24 cellular contexts compared by ENCODE assay signal in genomic region chr6:134047673-134048072, GRCh38. TPM values are rescaled to one million over a fixed set of nuclear protein-coding genes. Genes with fewer than 3 reads are reported as not detected.
A peak's percentile ranks its signal among the peaks of the same experiment; 100 is the strongest.
DNase-seq lines count a peak whose midpoint lies in the region; ATAC-seq and TF ChIP-seq lines count a peak whose summit lies in the region.
"Had no signal": no experiment of that assay in that cellular context is flagged by ENCODE, and none has a peak within 500 bp of the region (broad histone marks: within the 10 kb centered on the region; RNA-seq: fewer than 3 reads in every experiment).

No MANE protein-coding gene starts in this region.

- DNase-seq in Right ventricle myocardium inferior (ENCODE audit: missing footprints), result no peak
- no peak for DNase-seq in right atrium auricular region (ENCODE audit: low spot score)
- DNase-seq in cardiac septum (ENCODE audit: low spot score), result peak; percentile 86
- peak; percentile 41 for DNase-seq in midbrain (lab: John Stamatoyannopoulos, UW)
- no peak for DNase-seq in T-helper 2 cell
- DNase-seq in NCI-H1048 (lab: John Stamatoyannopoulos, UW), result no peak
- DNase-seq in cortex of kidney (lab: John Stamatoyannopoulos, UW), result no peak
- DNase-seq in 8988T, result no peak
- DNase-seq: activated CD4-positive, alpha-beta T cell treated with anti-CD3 and anti-CD28 coated beads for 4 hours; activated naive CD8-positive, alpha-beta T cell treated with anti-CD3 and anti-CD28 coated beads, Interleukin-2, amount 10 ng/mL, durations not matched to agents 7 days and 5 days; AML-193; Calu3; dermis blood vessel endothelial cell; foreskin fibroblast; NCI-H1417 treated with DMSO at 0.1 percent for 48 hours; NCI-H526 treated with DMSO at 0.1 percent for 48 hours; SHP77; stimulated activated CD4-positive, alpha-beta T cell treated with anti-CD3 and anti-CD28 coated beads, Interleukin-2, amount 100 ng/mL, for 48 hours; stimulated activated naive CD8-positive, alpha-beta T cell treated with anti-CD3 and anti-CD28 coated beads, Interleukin-15, Interleukin-2, amounts not matched to agents 100 U/mL and 50 U/mL, for 24 hours; trophoblast cell had no signal

- no peaks in the 10 kb centered on the region for H3K27me3 ChIP-seq in right atrium auricular region

- H3K4me1 ChIP-seq in right atrium auricular region, result peaks cover 0 to 20% of the 10 kb centered on the region in 2 donors

- no peak overlapping the region for H3K4me3 ChIP-seq in right atrium auricular region
- H3K4me3 ChIP-seq: smooth muscle cell had no signal

- no peak overlapping the region for H3K27ac ChIP-seq in right atrium auricular region
- H3K27ac ChIP-seq: 22Rv1 had no signal

- no peaks in the 10 kb centered on the region for H3K9me3 ChIP-seq in right atrium auricular region

- no peaks in the 10 kb centered on the region for H3K36me3 ChIP-seq in right atrium auricular region

- peak; percentile 80 for ATAC-seq in Right ventricle myocardium inferior
- ATAC-seq: activated T-helper 17 cell treated with anti-CD3 and anti-CD28 coated beads, Interleukin-2, amount 50 U/mL, for 72 hours; HCT116; stimulated activated naive CD8-positive, alpha-beta T cell treated with anti-CD3 and anti-CD28 coated beads, Interleukin-15, Interleukin-2, amounts not matched to agents 100 U/mL and 50 U/mL, for 24 hours had no signal

- intact Hi-C loops in Right ventricle myocardium inferior (cut with DNase I), result no loop called here
- intact Hi-C loops in cardiac septum (cut with DNase I), result no loop called here

- no peak for TF ChIP-seq CTCF in right atrium auricular region (IDR thresholded peaks at IDR 0.05)

RNA-seq across cellular contexts. Expression of gene SLC2A12, which starts 4.8 kb away (rescaled TPM):
- 19.3 TPM for total RNA-seq in Right ventricle myocardium inferior
- 10 to 100 TPM; 12.6 to 13.5 TPM for total RNA-seq in right atrium auricular region
- total RNA-seq in cardiac septum, result 12.0 TPM

Comparison
In these comparisons a context has a peak if more than half of its experiments do, and no peak if none do; other contexts are left out.
1. DNase-seq: peak in cardiac septum (single experiment) and midbrain (single experiment); none in Right ventricle myocardium inferior (single experiment), right atrium auricular region (single experiment), T-helper 2 cell (0 of 5), NCI-H1048 (single experiment), cortex of kidney (single experiment) and 8988T (single experiment).